In the genomic region with DNA sequence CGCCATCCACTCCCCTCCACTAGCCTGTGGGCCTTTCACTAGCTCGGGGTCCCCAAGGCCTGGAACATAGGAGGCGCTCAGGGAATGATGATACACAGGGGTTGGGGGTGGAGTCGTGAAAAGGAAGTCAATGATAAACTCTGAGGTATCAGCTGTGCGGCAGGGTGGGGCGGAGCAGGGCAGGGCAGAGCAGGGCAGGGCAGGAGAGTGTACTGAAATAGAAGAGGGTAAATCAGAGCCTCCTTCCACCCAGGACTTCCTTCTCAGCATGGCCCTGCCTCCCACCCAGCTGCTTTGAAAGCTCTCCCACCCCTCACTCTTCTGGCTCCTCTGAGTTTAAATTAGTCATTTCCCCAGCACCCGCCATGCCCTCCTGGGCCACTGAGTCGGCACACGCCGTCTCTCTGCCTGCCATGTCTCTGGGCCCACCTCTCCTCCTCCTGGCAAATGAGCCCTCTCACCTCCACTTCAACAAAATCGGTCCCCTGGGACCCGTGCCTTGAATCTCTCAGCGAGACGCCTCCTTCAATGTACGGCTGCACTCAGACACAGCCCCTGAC, we compare ENCODE assay signal across 8 cellular contexts. TPM values are rescaled to one million over a fixed set of nuclear protein-coding genes. Genes with fewer than 3 reads are reported as not detected.
DNase-seq lines count a peak whose midpoint lies in the region; ATAC-seq and TF ChIP-seq lines count a peak whose summit lies in the region.

No MANE protein-coding gene starts in this region.

- H3K36me3 Mint-ChIP-seq in stimulated activated memory B cell treated with anti-CD40 and anti-IgM and Interleukin-4, amounts not matched to agents 10 μg/mL and 1 μg/mL and 100 μg/mL, for 72 hours: peaks cover 16% of the 10 kb centered on the region

- H3K27ac Mint-ChIP-seq in stimulated activated memory B cell treated with anti-CD40 and anti-IgM and Interleukin-4, amounts not matched to agents 10 μg/mL and 1 μg/mL and 100 μg/mL, for 72 hours: peak overlapping the region; percentile 86

- DNase-seq in A172 (ENCODE audit: low spot score) (peak; percentile 49), NOMO-1 (lab: John Stamatoyannopoulos, UW; ENCODE audit: unreplicated experiment in 2 of 2) (peak; percentile 75 to 79), activated gamma-delta T cell treated with Interleukin-2 at 50 U/mL for 16 hours (peak; percentile 64), left lung (peak; percentile 64 to 86)

- H3K9me3 ChIP-seq in left lung: no peaks in the 10 kb centered on the region

- H3K4me1 ChIP-seq in left lung: peaks cover 21 to 95% of the 10 kb centered on the region in 2 donors

- ATAC-seq in GM21447 (IDR thresholded peaks at IDR 0.05; ENCODE audit: unreplicated experiment): peak; percentile 75
- ATAC-seq in left lung: peak; percentile 79
- peak; percentile 91 for ATAC-seq in stimulated activated memory B cell treated with anti-CD40 and anti-IgM and Interleukin-4, amounts not matched to agents 10 μg/mL and 1 μg/mL and 100 μg/mL, for 72 hours
- ATAC-seq in GM19467 (IDR thresholded peaks at IDR 0.05; ENCODE audit: unreplicated experiment): no peak
- ATAC-seq in HG03439 (IDR thresholded peaks at IDR 0.05; ENCODE audit: unreplicated experiment): no peak

- H3K27me3 Mint-ChIP-seq in stimulated activated memory B cell treated with anti-CD40 and anti-IgM and Interleukin-4, amounts not matched to agents 10 μg/mL and 1 μg/mL and 100 μg/mL, for 72 hours: no peaks in the 10 kb centered on the region

- no peak overlapping the region for H3K4me3 ChIP-seq in left lung

- no peaks in the 10 kb centered on the region for H3K27me3 ChIP-seq in left lung

- H3K27ac ChIP-seq in left lung: peak overlapping the region; percentile 71 to 83

- no peaks in the 10 kb centered on the region for H3K9me3 Mint-ChIP-seq in stimulated activated memory B cell treated with anti-CD40 and anti-IgM and Interleukin-4, amounts not matched to agents 10 μg/mL and 1 μg/mL and 100 μg/mL, for 72 hours

- H3K4me3 Mint-ChIP-seq in stimulated activated memory B cell treated with anti-CD40 and anti-IgM and Interleukin-4, amounts not matched to agents 10 μg/mL and 1 μg/mL and 100 μg/mL, for 72 hours: peak overlapping the region; percentile 70

- intact Hi-C loops in left lung (cut with DNase I): no loop called here

- H3K36me3 ChIP-seq in left lung: peaks cover 0 to 24% of the 10 kb centered on the region in 2 donors

- TF ChIP-seq CTCF in left lung (IDR thresholded peaks at IDR 0.05): no peak

- H3K4me1 Mint-ChIP-seq in stimulated activated memory B cell treated with anti-CD40 and anti-IgM and Interleukin-4, amounts not matched to agents 10 μg/mL and 1 μg/mL and 100 μg/mL, for 72 hours: peaks cover 88% of the 10 kb centered on the region

RNA-seq across cellular contexts. Expression of gene CAPZB, which starts 16.9 kb away (rescaled TPM):
- 40.0 and 68.8 TPM in 2 replicates for total RNA-seq in A172 (2014; rRNA removed; shearing (Covaris generic))
- 100 to 1,000 TPM; 293 to 327 TPM for total RNA-seq in left lung

Comparison
In these comparisons a context has a peak if more than half of its experiments do, and no peak if none do; other contexts are left out.
1. ATAC-seq: peak in GM21447 (single experiment), left lung (single experiment) and stimulated activated memory B cell treated with anti-CD40 and anti-IgM and Interleukin-4, amounts not matched to agents 10 μg/mL and 1 μg/mL and 100 μg/mL, for 72 hours (single experiment); none in GM19467 (single experiment) and HG03439 (single experiment).
2. Peak in every context shown above with its lines, with median percentiles within 50 percentile points of each other: DNase-seq.